ENCODE assay signal across 31 cellular contexts in the genomic region with DNA sequence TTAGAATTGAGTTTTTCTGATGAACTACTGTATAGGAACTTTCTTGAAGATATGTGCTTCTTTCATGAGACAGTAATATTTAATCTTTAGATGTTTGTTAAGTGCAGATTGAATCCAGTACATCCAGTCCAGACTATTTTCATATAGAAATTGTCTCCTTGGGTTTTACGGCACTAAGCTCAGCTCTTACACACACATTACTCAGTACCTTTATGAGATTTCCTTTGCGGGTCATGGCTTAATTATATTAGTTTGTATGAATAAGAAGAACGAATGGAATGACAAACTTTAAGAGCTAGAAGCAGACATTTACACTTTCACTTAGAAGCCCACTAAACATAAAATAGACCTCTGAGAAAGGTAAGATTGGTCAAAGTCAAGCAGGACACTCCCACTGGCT.
"Had no signal": no experiment of that assay in that cellular context is flagged by ENCODE, and none has a peak within 500 bp of the region (broad histone marks: within the 10 kb centered on the region; RNA-seq: fewer than 3 reads in every experiment).

No MANE protein-coding gene starts in this region.

- H3K9ac ChIP-seq: parathyroid adenoma had no signal

- H3K9me3 ChIP-seq: neutrophil, ovary, psoas muscle, right lobe of liver, sigmoid colon, suprapubic skin, testis, tibial artery, transverse colon, upper lobe of right lung, vagina had no signal

- H3K27me3 ChIP-seq: neutrophil, ovary, right lobe of liver, sigmoid colon, suprapubic skin, testis, tibial artery, transverse colon, upper lobe of right lung, vagina had no signal

- H3K79me2 ChIP-seq: parathyroid adenoma had no signal

- H3K36me3 ChIP-seq: neutrophil, ovary, right lobe of liver, sigmoid colon, suprapubic skin, tibial artery, transverse colon, upper lobe of right lung, vagina had no signal

- H3K4me3 Mint-ChIP-seq: naive thymus-derived CD4-positive, alpha-beta T cell; natural killer cell; nephron; stimulated activated memory B cell treated with anti-CD40 and anti-IgM and Interleukin-4, amounts not matched to agents 10 μg/mL and 1 μg/mL and 100 μg/mL, for 72 hours; stimulated activated naive CD8-positive, alpha-beta T cell treated with anti-CD3 and anti-CD28 coated beads, Interleukin-15, amount 100 ng/mL, for 72 hours; type B pancreatic cell had no signal

- H2AFZ ChIP-seq: parathyroid adenoma had no signal

- DNase-seq: naive thymus-derived CD4-positive, alpha-beta T cell; natural killer cell; nucleus accumbens; ovary; posterior cingulate gyrus; psoas muscle; right lobe of liver; sigmoid colon; small intestine; stimulated activated CD4-positive, alpha-beta T cell treated with anti-CD3 and anti-CD28 coated beads, Interleukin-15, amount 100 ng/mL, for 24 hours; stimulated activated CD4-positive, alpha-beta T cell treated with anti-CD3 and anti-CD28 coated beads, Interleukin-2, amount 100 ng/mL, for 24 hours; stimulated activated CD4-positive, alpha-beta T cell treated with anti-CD3 and anti-CD28 coated beads, Interleukin-2, amount 100 ng/mL, for 48 hours; stimulated activated CD4-positive, alpha-beta T cell treated with anti-CD3 and anti-CD28 coated beads, Interleukin-4, amount 100 ng/mL, for 4 hours; stimulated activated CD8-positive, alpha-beta memory T cell treated with anti-CD3 and anti-CD28 coated beads, Interleukin-4, amount 100 ng/mL, for 48 hours; stimulated activated naive CD4-positive, alpha-beta T cell; stimulated activated naive CD8-positive, alpha-beta T cell treated with anti-CD3 and anti-CD28 coated beads, Interleukin-15, amount 100 ng/mL, for 72 hours; stimulated activated naive CD8-positive, alpha-beta T cell treated with anti-CD3 and anti-CD28 coated beads, Interleukin-15, Interleukin-2, amounts not matched to agents 100 U/mL and 50 U/mL, for 24 hours; substantia nigra; testis; tibial artery; transverse colon; upper lobe of right lung had no signal

- H3K27ac Mint-ChIP-seq: naive thymus-derived CD4-positive, alpha-beta T cell; natural killer cell; nephron; progenitor cell of endocrine pancreas; stimulated activated memory B cell treated with anti-CD40 and anti-IgM and Interleukin-4, amounts not matched to agents 10 μg/mL and 1 μg/mL and 100 μg/mL, for 72 hours; stimulated activated naive CD8-positive, alpha-beta T cell treated with anti-CD3 and anti-CD28 coated beads, Interleukin-15, amount 100 ng/mL, for 72 hours; type B pancreatic cell had no signal

- H3K27ac ChIP-seq: neutrophil, ovary, parathyroid adenoma, psoas muscle, right lobe of liver, sigmoid colon, suprapubic skin, testis, tibial artery, transverse colon, upper lobe of right lung, vagina had no signal

- H3K27me3 Mint-ChIP-seq: progenitor cell of endocrine pancreas; stimulated activated memory B cell treated with anti-CD40 and anti-IgM and Interleukin-4, amounts not matched to agents 10 μg/mL and 1 μg/mL and 100 μg/mL, for 72 hours had no signal

- H3K4me1 Mint-ChIP-seq: natural killer cell; stimulated activated memory B cell treated with anti-CD40 and anti-IgM and Interleukin-4, amounts not matched to agents 10 μg/mL and 1 μg/mL and 100 μg/mL, for 72 hours; stimulated activated naive CD8-positive, alpha-beta T cell treated with anti-CD3 and anti-CD28 coated beads, Interleukin-15, amount 100 ng/mL, for 72 hours had no signal

- H3K36me3 Mint-ChIP-seq: natural killer cell; stimulated activated memory B cell treated with anti-CD40 and anti-IgM and Interleukin-4, amounts not matched to agents 10 μg/mL and 1 μg/mL and 100 μg/mL, for 72 hours; type B pancreatic cell had no signal

- H3K4me3 ChIP-seq: ovary, psoas muscle, right lobe of liver, sigmoid colon, suprapubic skin, testis, tibial artery, transverse colon, upper lobe of right lung, vagina had no signal

- H3K9me3 Mint-ChIP-seq: nephron; stimulated activated memory B cell treated with anti-CD40 and anti-IgM and Interleukin-4, amounts not matched to agents 10 μg/mL and 1 μg/mL and 100 μg/mL, for 72 hours; stimulated activated naive CD8-positive, alpha-beta T cell treated with anti-CD3 and anti-CD28 coated beads, Interleukin-15, amount 100 ng/mL, for 72 hours; type B pancreatic cell had no signal

- H3K4me1 ChIP-seq: parathyroid adenoma, psoas muscle, right lobe of liver, sigmoid colon, suprapubic skin, testis, tibial artery, transverse colon, upper lobe of right lung, vagina had no signal

- ATAC-seq: naive thymus-derived CD4-positive, alpha-beta T cell; natural killer cell; psoas muscle; right cardiac atrium; right lobe of liver; stimulated activated memory B cell treated with anti-CD40 and anti-IgM and Interleukin-4, amounts not matched to agents 10 μg/mL and 1 μg/mL and 100 μg/mL, for 72 hours; stimulated activated naive CD8-positive, alpha-beta T cell treated with anti-CD3 and anti-CD28 coated beads, Interleukin-15, amount 100 ng/mL, for 72 hours; stimulated activated naive CD8-positive, alpha-beta T cell treated with anti-CD3 and anti-CD28 coated beads, Interleukin-15, Interleukin-2, amounts not matched to agents 100 U/mL and 50 U/mL, for 24 hours; upper lobe of right lung had no signal
